ENCODE assay signal across 10 cellular contexts in genomic region chr12:12017798-12018197, GRCh38. TPM values are rescaled to one million over a fixed set of nuclear protein-coding genes. Genes with fewer than 3 reads are reported as not detected.
DNase-seq lines count a peak whose midpoint lies in the region; ATAC-seq and TF ChIP-seq lines count a peak whose summit lies in the region.
"Had no signal": no experiment of that assay in that cellular context is flagged by ENCODE, and none has a peak within 500 bp of the region (broad histone marks: within the 10 kb centered on the region; RNA-seq: fewer than 3 reads in every experiment).

No MANE protein-coding gene starts in this region.

- H3K4me1 Mint-ChIP-seq in activated CD4-positive, alpha-beta memory T cell treated with anti-CD3 and anti-CD28 coated beads for 36 hours (ENCODE audit: low read depth), result peaks cover 85% of the 10 kb centered on the region
- H3K4me1 Mint-ChIP-seq in activated CD4-positive, alpha-beta memory T cell treated with anti-CD3 and anti-CD28 coated beads, Interleukin-2, amount 10 ng/mL, durations not matched to agents 7 days and 5 days, result peaks cover 41% of the 10 kb centered on the region
- H3K4me1 Mint-ChIP-seq in dendritic cell treated with granulocyte-macrophage colony-stimulating factor and Interleukin-4, amounts not matched to agents 40 ng/mL and 50 ng/mL, for 4 days (ENCODE audit: low read depth), result peaks cover 41% of the 10 kb centered on the region
- peaks cover 19% of the 10 kb centered on the region for H3K4me1 Mint-ChIP-seq in osteocyte (ENCODE audit: unreplicated experiment)

- no peaks in the 10 kb centered on the region for H3K9me3 Mint-ChIP-seq in activated CD4-positive, alpha-beta memory T cell treated with anti-CD3 and anti-CD28 coated beads for 36 hours
- H3K9me3 Mint-ChIP-seq in activated CD4-positive, alpha-beta memory T cell treated with anti-CD3 and anti-CD28 coated beads, Interleukin-2, amount 10 ng/mL, durations not matched to agents 7 days and 5 days, result no peaks in the 10 kb centered on the region
- no peaks in the 10 kb centered on the region for H3K9me3 Mint-ChIP-seq in dendritic cell treated with granulocyte-macrophage colony-stimulating factor and Interleukin-4, amounts not matched to agents 40 ng/mL and 50 ng/mL, for 4 days
- no peaks in the 10 kb centered on the region for H3K9me3 Mint-ChIP-seq in osteocyte (ENCODE audit: unreplicated experiment)

- H3K36me3 Mint-ChIP-seq in activated CD4-positive, alpha-beta memory T cell treated with anti-CD3 and anti-CD28 coated beads for 36 hours, result peaks cover 4% of the 10 kb centered on the region
- H3K36me3 Mint-ChIP-seq in activated CD4-positive, alpha-beta memory T cell treated with anti-CD3 and anti-CD28 coated beads, Interleukin-2, amount 10 ng/mL, durations not matched to agents 7 days and 5 days (ENCODE audit: low read depth), result peaks cover 2% of the 10 kb centered on the region
- H3K36me3 Mint-ChIP-seq in dendritic cell treated with granulocyte-macrophage colony-stimulating factor and Interleukin-4, amounts not matched to agents 40 ng/mL and 50 ng/mL, for 4 days (ENCODE audit: low read depth), result no peaks in the 10 kb centered on the region
- no peaks in the 10 kb centered on the region for H3K36me3 Mint-ChIP-seq in osteocyte (ENCODE audit: unreplicated experiment)

- TF ChIP-seq CTCF in osteocyte (IDR thresholded peaks at IDR 0.05), result peak; percentile 34

- DNase-seq in activated CD4-positive, alpha-beta memory T cell treated with anti-CD3 and anti-CD28 coated beads for 36 hours, result no peak
- DNase-seq in activated CD4-positive, alpha-beta memory T cell treated with anti-CD3 and anti-CD28 coated beads, Interleukin-2, amount 10 ng/mL, durations not matched to agents 7 days and 5 days, result no peak
- DNase-seq in NCI-H526 (lab: John Stamatoyannopoulos, UW), result peak; percentile 8 to 56
- DNase-seq in osteocyte (ENCODE audit: extremely low spot score, unreplicated experiment), result no peak
- DNase-seq in NOMO-1 (lab: John Stamatoyannopoulos, UW; ENCODE audit: unreplicated experiment in 2 of 2), result no peak
- no peak for DNase-seq in HuH-7.5 (ENCODE audit: low spot score)
- DNase-seq: activated CD4-positive, CD25-positive, alpha-beta regulatory T cell; mesenchymal stem cell had no signal

- H3K4me3 Mint-ChIP-seq in activated CD4-positive, alpha-beta memory T cell treated with anti-CD3 and anti-CD28 coated beads for 36 hours, result no peak overlapping the region
- no peak overlapping the region for H3K4me3 Mint-ChIP-seq in activated CD4-positive, alpha-beta memory T cell treated with anti-CD3 and anti-CD28 coated beads, Interleukin-2, amount 10 ng/mL, durations not matched to agents 7 days and 5 days
- no peak overlapping the region for H3K4me3 Mint-ChIP-seq in dendritic cell treated with granulocyte-macrophage colony-stimulating factor and Interleukin-4, amounts not matched to agents 40 ng/mL and 50 ng/mL, for 4 days
- H3K4me3 Mint-ChIP-seq in osteocyte (ENCODE audit: unreplicated experiment), result no peak overlapping the region

- no peaks in the 10 kb centered on the region for H3K27me3 Mint-ChIP-seq in activated CD4-positive, alpha-beta memory T cell treated with anti-CD3 and anti-CD28 coated beads for 36 hours
- H3K27me3 Mint-ChIP-seq in activated CD4-positive, alpha-beta memory T cell treated with anti-CD3 and anti-CD28 coated beads, Interleukin-2, amount 10 ng/mL, durations not matched to agents 7 days and 5 days, result peaks cover 5% of the 10 kb centered on the region
- H3K27me3 Mint-ChIP-seq in dendritic cell treated with granulocyte-macrophage colony-stimulating factor and Interleukin-4, amounts not matched to agents 40 ng/mL and 50 ng/mL, for 4 days, result peaks cover 3% of the 10 kb centered on the region
- peaks cover 4% of the 10 kb centered on the region for H3K27me3 Mint-ChIP-seq in osteocyte (ENCODE audit: unreplicated experiment)

- POLR2A ChIA-PET in activated CD4-positive, alpha-beta memory T cell treated with anti-CD3 and anti-CD28 coated beads for 36 hours (lab: Charles Lee), result no interaction called here
- POLR2A ChIA-PET in activated CD4-positive, alpha-beta memory T cell treated with anti-CD3 and anti-CD28 coated beads, Interleukin-2, amount 10 ng/mL, durations not matched to agents 7 days and 5 days (lab: Charles Lee), result no interaction called here

- peak overlapping the region; percentile 96 for H3K27ac Mint-ChIP-seq in activated CD4-positive, alpha-beta memory T cell treated with anti-CD3 and anti-CD28 coated beads for 36 hours
- no peak overlapping the region for H3K27ac Mint-ChIP-seq in activated CD4-positive, alpha-beta memory T cell treated with anti-CD3 and anti-CD28 coated beads, Interleukin-2, amount 10 ng/mL, durations not matched to agents 7 days and 5 days
- H3K27ac Mint-ChIP-seq in dendritic cell treated with granulocyte-macrophage colony-stimulating factor and Interleukin-4, amounts not matched to agents 40 ng/mL and 50 ng/mL, for 4 days, result peak overlapping the region; percentile 49
- no peak overlapping the region for H3K27ac Mint-ChIP-seq in osteocyte (ENCODE audit: unreplicated experiment)

- no peak for ATAC-seq in HG02970 (IDR thresholded peaks at IDR 0.05; ENCODE audit: low FRiP score, unreplicated experiment)

- intact Hi-C loops in activated CD4-positive, alpha-beta memory T cell treated with anti-CD3 and anti-CD28 coated beads for 36 hours (cut with micrococcal nuclease), result loop anchor here (1.0 to 10.0 kb wide), 2 partner anchors 10 to 447 kb away; no protein-coding TSS in a partner anchor
- intact Hi-C loops in dendritic cell treated with granulocyte-macrophage colony-stimulating factor and Interleukin-4, amounts not matched to agents 40 ng/mL and 50 ng/mL, for 4 days (cut with micrococcal nuclease), result loop anchor here (10.0 kb wide), 1 partner anchor 697 kb away; the partner anchor contains the start of gene CDKN1B

- CTCF ChIA-PET in activated CD4-positive, alpha-beta memory T cell treated with anti-CD3 and anti-CD28 coated beads for 36 hours (lab: Charles Lee), result interaction anchor here (1.0 kb wide), 1 partner anchor 9 kb away, joined by 3 read pairs; no protein-coding TSS in a partner anchor
- CTCF ChIA-PET in activated CD4-positive, alpha-beta memory T cell treated with anti-CD3 and anti-CD28 coated beads, Interleukin-2, amount 10 ng/mL, durations not matched to agents 7 days and 5 days (lab: Charles Lee), result no interaction called here

RNA-seq across cellular contexts. Expression of gene BCL2L14, which starts 52.9 kb away (rescaled TPM):
- total RNA-seq in activated CD4-positive, alpha-beta memory T cell treated with anti-CD3 and anti-CD28 coated beads for 36 hours, result 10 to 100 TPM; 11.5 to 12.7 TPM
- total RNA-seq in activated CD4-positive, alpha-beta memory T cell treated with anti-CD3 and anti-CD28 coated beads, Interleukin-2, amount 10 ng/mL, durations not matched to agents 7 days and 5 days, result 10 to 100 TPM; 13.0 to 13.9 TPM
- total RNA-seq in osteocyte, result not detected in 2 replicates

Comparison
In these comparisons a context has a peak if more than half of its experiments do, and no peak if none do; other contexts are left out.
1. H3K27ac Mint-ChIP-seq: peak in activated CD4-positive, alpha-beta memory T cell treated with anti-CD3 and anti-CD28 coated beads for 36 hours (single experiment) and dendritic cell treated with granulocyte-macrophage colony-stimulating factor and Interleukin-4, amounts not matched to agents 40 ng/mL and 50 ng/mL, for 4 days (single experiment); none in activated CD4-positive, alpha-beta memory T cell treated with anti-CD3 and anti-CD28 coated beads, Interleukin-2, amount 10 ng/mL, durations not matched to agents 7 days and 5 days (single experiment) and osteocyte (single experiment).
2. DNase-seq: peak in NCI-H526 (2 of 2); none in activated CD4-positive, alpha-beta memory T cell treated with anti-CD3 and anti-CD28 coated beads for 36 hours (single experiment), activated CD4-positive, alpha-beta memory T cell treated with anti-CD3 and anti-CD28 coated beads, Interleukin-2, amount 10 ng/mL, durations not matched to agents 7 days and 5 days (single experiment), osteocyte (single experiment), NOMO-1 (0 of 2) and HuH-7.5 (single experiment).
3. RNA of gene BCL2L14, which starts 52.9 kb away (total RNA-seq): 13.0 to 13.9 TPM in activated CD4-positive, alpha-beta memory T cell treated with anti-CD3 and anti-CD28 coated beads, Interleukin-2, amount 10 ng/mL, durations not matched to agents 7 days and 5 days and 11.5 to 12.7 TPM in activated CD4-positive, alpha-beta memory T cell treated with anti-CD3 and anti-CD28 coated beads for 36 hours; not detected in osteocyte; every median in the first group is over 10 times any median in the second.